Comparison of ENCODE assay signal across 12 cellular contexts in the genomic region with DNA sequence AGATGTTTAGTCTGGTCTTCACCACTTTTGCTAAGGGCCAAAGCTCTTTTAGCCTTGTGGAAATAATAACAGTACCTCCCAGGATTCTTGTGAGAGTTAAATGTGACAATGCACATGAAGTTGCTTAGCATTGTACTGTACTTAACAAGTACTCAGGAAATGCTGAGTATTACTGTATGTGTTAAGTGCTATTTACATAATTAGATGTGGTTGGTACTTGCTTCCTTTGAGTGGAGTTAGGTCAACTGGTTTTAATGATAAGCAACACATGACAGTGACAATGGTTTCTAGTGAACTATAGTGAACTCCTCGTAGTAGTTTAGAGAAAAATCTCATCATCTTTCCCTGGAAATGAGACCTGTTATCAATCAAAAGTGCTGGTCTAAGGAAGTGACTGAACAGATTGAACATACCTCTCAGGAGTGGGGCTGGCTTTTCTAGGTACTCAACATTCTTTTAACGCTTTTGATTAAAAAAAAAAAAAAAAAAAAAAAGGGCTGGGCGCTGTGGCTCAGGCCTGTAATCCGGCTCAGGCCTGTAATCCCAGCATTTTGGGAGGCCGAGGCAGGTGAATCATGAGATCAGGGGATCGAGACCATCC. TPM values are rescaled to one million over a fixed set of nuclear protein-coding genes. Genes with fewer than 3 reads are reported as not detected.
DNase-seq lines count a peak whose midpoint lies in the region; ATAC-seq and TF ChIP-seq lines count a peak whose summit lies in the region.
"Had no signal": no experiment of that assay in that cellular context is flagged by ENCODE, and none has a peak within 500 bp of the region (broad histone marks: within the 10 kb centered on the region; RNA-seq: fewer than 3 reads in every experiment).

No MANE protein-coding gene starts in this region.

- no peaks in the 10 kb centered on the region for H3K36me3 Mint-ChIP-seq in activated T-helper 2 cell treated with anti-CD3 and anti-CD28 coated beads, Interferon-gamma antibody, Interleukin-2, Interleukin-4, amounts not matched to agents 10 μg/mL and 5 μg/mL and 100 μg/mL, durations not matched to agents 14 hours and 24 hours and 36 hours (ENCODE audit: low read depth)
- H3K36me3 Mint-ChIP-seq: activated naive CD8-positive, alpha-beta T cell treated with anti-CD3 and anti-CD28 coated beads, Interleukin-2, amount 10 ng/mL, durations not matched to agents 7 days and 5 days had no signal

- H3K27ac Mint-ChIP-seq in activated T-helper 2 cell treated with anti-CD3 and anti-CD28 coated beads, Interferon-gamma antibody, Interleukin-2, Interleukin-4, amounts not matched to agents 10 μg/mL and 5 μg/mL and 100 μg/mL, durations not matched to agents 14 hours and 24 hours and 36 hours, result no peak overlapping the region
- H3K27ac Mint-ChIP-seq: activated naive CD8-positive, alpha-beta T cell treated with anti-CD3 and anti-CD28 coated beads, Interleukin-2, amount 10 ng/mL, durations not matched to agents 7 days and 5 days had no signal

- peaks cover 0 to 2% of the 10 kb centered on the region in 2 donors for H3K9me3 ChIP-seq in lung (ENCODE audit: control insufficient read depth in 2 of 2, insufficient read depth in 1 of 2, low read length in 1 of 2)

- H3K27me3 ChIP-seq in lung (ENCODE audit: control insufficient read depth, insufficient read depth), result no peaks in the 10 kb centered on the region

- 48 to 69% methylated on average over 6 of the region's 6 CpGs for WGBS in lung, 2 donors

- intact Hi-C loops in activated T-helper 2 cell treated with anti-CD3 and anti-CD28 coated beads, Interferon-gamma antibody, Interleukin-2, Interleukin-4, amounts not matched to agents 10 μg/mL and 5 μg/mL and 100 μg/mL, durations not matched to agents 14 hours and 24 hours and 36 hours (cut with micrococcal nuclease), result no loop called here

- no peak for TF ChIP-seq CTCF in lung (IDR thresholded peaks at IDR 0.05; ENCODE audit: control extremely low read depth, extremely low read depth)

- no peaks in the 10 kb centered on the region for H3K36me3 ChIP-seq in lung (ENCODE audit: control insufficient read depth in 2 of 2, insufficient read depth in 2 of 2, low read length in 2 of 2)

- H3K4me1 Mint-ChIP-seq in activated T-helper 2 cell treated with anti-CD3 and anti-CD28 coated beads, Interferon-gamma antibody, Interleukin-2, Interleukin-4, amounts not matched to agents 10 μg/mL and 5 μg/mL and 100 μg/mL, durations not matched to agents 14 hours and 24 hours and 36 hours (ENCODE audit: low read depth), result peaks cover 11% of the 10 kb centered on the region

- H3K27ac ChIP-seq in lung (ENCODE audit: low read depth in 1 of 2, low read length in 1 of 2), result no peak overlapping the region
- H3K27ac ChIP-seq: 22Rv1, hepatocyte had no signal

- no peaks in the 10 kb centered on the region for H3K9me3 Mint-ChIP-seq in activated T-helper 2 cell treated with anti-CD3 and anti-CD28 coated beads, Interferon-gamma antibody, Interleukin-2, Interleukin-4, amounts not matched to agents 10 μg/mL and 5 μg/mL and 100 μg/mL, durations not matched to agents 14 hours and 24 hours and 36 hours
- H3K9me3 Mint-ChIP-seq: activated naive CD8-positive, alpha-beta T cell treated with anti-CD3 and anti-CD28 coated beads, Interleukin-2, amount 10 ng/mL, durations not matched to agents 7 days and 5 days had no signal

- peak; percentile 39 for ATAC-seq in GM21529 (IDR thresholded peaks at IDR 0.05; ENCODE audit: unreplicated experiment)
- ATAC-seq in HG03354 (IDR thresholded peaks at IDR 0.05; ENCODE audit: poor library complexity, severe bottlenecking, unreplicated experiment), result peak; percentile 71
- ATAC-seq in lung (ENCODE audit: insufficient read depth, low FRiP score), result peak; percentile 61
- ATAC-seq: Panc1 had no signal

- H3K4me3 ChIP-seq in lung, result no peak overlapping the region
- H3K4me3 ChIP-seq: hepatocyte had no signal

- H3K27me3 Mint-ChIP-seq in activated T-helper 2 cell treated with anti-CD3 and anti-CD28 coated beads, Interferon-gamma antibody, Interleukin-2, Interleukin-4, amounts not matched to agents 10 μg/mL and 5 μg/mL and 100 μg/mL, durations not matched to agents 14 hours and 24 hours and 36 hours (ENCODE audit: low read depth), result peaks cover 20% of the 10 kb centered on the region

- peaks cover 0 to 2% of the 10 kb centered on the region in 2 donors for H3K4me1 ChIP-seq in lung (ENCODE audit: control insufficient read depth in 2 of 2, insufficient read depth in 2 of 2, low read length in 2 of 2)

- H3K4me3 Mint-ChIP-seq in activated T-helper 2 cell treated with anti-CD3 and anti-CD28 coated beads, Interferon-gamma antibody, Interleukin-2, Interleukin-4, amounts not matched to agents 10 μg/mL and 5 μg/mL and 100 μg/mL, durations not matched to agents 14 hours and 24 hours and 36 hours (ENCODE audit: low read depth), result no peak overlapping the region
- H3K4me3 Mint-ChIP-seq: activated naive CD8-positive, alpha-beta T cell treated with anti-CD3 and anti-CD28 coated beads, Interleukin-2, amount 10 ng/mL, durations not matched to agents 7 days and 5 days had no signal

- DNase-seq in DMS53 (lab: John Stamatoyannopoulos, UW) (peak; percentile 10), DMS53 treated with DMSO at 0.1 percent for 48 hours (lab: John Stamatoyannopoulos, UW; ENCODE audit: unreplicated experiment) (no peak), lung (ENCODE audit: low spot score) (no peak), EL (no peak), RKO (ENCODE audit: low spot score) (no peak)
- DNase-seq in activated T-helper 2 cell treated with anti-CD3 and anti-CD28 coated beads, Interferon-gamma antibody, Interleukin-2, Interleukin-4, amounts not matched to agents 10 μg/mL and 5 μg/mL and 100 μg/mL, durations not matched to agents 14 hours and 24 hours and 36 hours (ENCODE audit: low spot score), result no peak
- DNase-seq: activated naive CD8-positive, alpha-beta T cell treated with anti-CD3 and anti-CD28 coated beads, Interleukin-2, amount 10 ng/mL, durations not matched to agents 7 days and 5 days had no signal

RNA-seq across cellular contexts. Expression of a gene that starts 29.2 kb away (rescaled TPM):
- 10 to 100 TPM in 1 of 2 donors, 1 to 10 TPM in 1; 6.3 to 13.7 TPM for total RNA-seq in lung
- 1 to 10 TPM; 1.0 to 1.1 TPM for polyA plus RNA-seq in lung
- total RNA-seq in activated T-helper 2 cell treated with anti-CD3 and anti-CD28 coated beads, Interferon-gamma antibody, Interleukin-2, Interleukin-4, amounts not matched to agents 10 μg/mL and 5 μg/mL and 100 μg/mL, durations not matched to agents 14 hours and 24 hours and 36 hours, result 10.8 TPM in 2 replicates
